In the genomic region with DNA sequence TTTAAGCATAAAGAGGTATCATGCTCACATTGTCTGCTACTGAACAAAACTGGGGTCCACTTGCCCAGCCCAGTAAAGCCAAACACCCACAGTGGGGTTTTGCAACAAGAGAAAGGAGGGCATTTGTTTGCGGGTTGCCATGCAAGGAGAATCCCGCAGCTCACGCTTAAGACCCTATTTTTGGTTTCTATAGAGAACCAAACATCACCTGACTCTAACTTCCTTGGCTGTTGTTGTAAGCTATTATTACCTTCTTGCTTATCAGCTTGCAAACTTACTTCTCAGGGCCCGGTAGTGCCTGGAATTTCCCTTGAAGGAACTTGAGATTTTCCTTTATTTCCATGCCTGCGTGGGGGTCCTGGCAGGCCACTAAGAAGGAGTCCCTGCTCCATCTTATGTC, we compare ENCODE assay signal across 19 cellular contexts. TPM values are rescaled to one million over a fixed set of nuclear protein-coding genes. Genes with fewer than 3 reads are reported as not detected.
DNase-seq lines count a peak whose midpoint lies in the region; ATAC-seq and TF ChIP-seq lines count a peak whose summit lies in the region.
"Had no signal": no experiment of that assay in that cellular context is flagged by ENCODE, and none has a peak within 500 bp of the region (broad histone marks: within the 10 kb centered on the region; RNA-seq: fewer than 3 reads in every experiment).

No MANE protein-coding gene starts in this region.

- no peaks in the 10 kb centered on the region for H3K27me3 Mint-ChIP-seq in nephron (ENCODE audit: low read depth)

- H3K9me3 ChIP-seq in heart right ventricle: peaks cover 0 to under 1% (median 0%) of the 10 kb centered on the region in 11 donors
- no peaks in the 10 kb centered on the region for H3K9me3 ChIP-seq in vagina
- H3K9me3 ChIP-seq: colonic mucosa, upper lobe of right lung had no signal

- TF ChIP-seq CTCF in heart right ventricle (IDR thresholded peaks at IDR 0.05) (no peak), nephron (IDR thresholded peaks at IDR 0.05; ENCODE audit: unreplicated experiment in 3 of 3) (no peak), vagina (IDR thresholded peaks at IDR 0.05) (no peak)

- H3K36me3 ChIP-seq in heart right ventricle: no peaks in the 10 kb centered on the region
- H3K36me3 ChIP-seq in vagina: no peaks in the 10 kb centered on the region
- H3K36me3 ChIP-seq: colonic mucosa, upper lobe of right lung had no signal

- H3K27ac ChIP-seq in heart right ventricle (peak overlapping the region in 9 of 10 donors; percentile 9 to 89 (median 76)), caudate nucleus (ENCODE audit: low read depth, low read length) (peak overlapping the region; percentile 27), vagina (peak overlapping the region; percentile 59)
- H3K27ac ChIP-seq: colonic mucosa had no signal

- H3K9me3 Mint-ChIP-seq in nephron: peaks cover 2% of the 10 kb centered on the region

- intact Hi-C loops in heart right ventricle (cut with DNase I) (no loop called here), Right ventricle myocardium superior (cut with DNase I) (no loop called here), vagina (cut with DNase I) (no loop called here), left colon (cut with DNase I, micrococcal nuclease) (no loop called here)

- H3K4me1 Mint-ChIP-seq in nephron: peaks cover 75% of the 10 kb centered on the region

- no peaks in the 10 kb centered on the region for H3K36me3 Mint-ChIP-seq in nephron (ENCODE audit: low read depth)

- H3K4me3 Mint-ChIP-seq in nephron: no peak overlapping the region

- WGBS in heart right ventricle, 2 donors: 33 to 37% methylated on average over 5 of the region's 5 CpGs

- peak overlapping the region in 1 of 10 donors; percentile 6 for H3K4me3 ChIP-seq in heart right ventricle
- H3K4me3 ChIP-seq in vagina: no peak overlapping the region
- H3K4me3 ChIP-seq: colonic mucosa, upper lobe of right lung had no signal

- DNase-seq in heart right ventricle (no peak), Right ventricle myocardium superior (no peak), caudate nucleus (lab: John Stamatoyannopoulos, UW) (no peak), vagina (ENCODE audit: extremely low spot score in 2 of 2) (no peak), cerebellar cortex (ENCODE audit: low spot score) (no peak), islet precursor cell (no peak), left colon (no peak)
- DNase-seq: ACHN; activated CD4-positive, alpha-beta T cell treated with anti-CD3 and anti-CD28 coated beads for 1 hour; activated gamma-delta T cell treated with Interleukin-2 at 50 U/mL for 16 hours; aorta; colonic mucosa; NCI-H187 treated with DMSO at 0.1 percent for 48 hours; NCI-H446 treated with DMSO at 0.1 percent for 48 hours; small intestine; upper lobe of right lung had no signal

- ATAC-seq in heart right ventricle (no peak), Right ventricle myocardium superior (ENCODE audit: poor library complexity) (no peak), left colon (no peak)
- ATAC-seq: upper lobe of right lung had no signal

- peaks cover 18 to 76% (median 65%) of the 10 kb centered on the region in 9 donors for H3K4me1 ChIP-seq in heart right ventricle
- H3K4me1 ChIP-seq in vagina: peaks cover 37% of the 10 kb centered on the region

- H3K27me3 ChIP-seq in heart right ventricle: no peaks in the 10 kb centered on the region
- H3K27me3 ChIP-seq in vagina: no peaks in the 10 kb centered on the region
- H3K27me3 ChIP-seq: colonic mucosa, upper lobe of right lung had no signal

- no peak for TF ChIP-seq POLR2A in vagina (IDR thresholded peaks at IDR 0.05)

- H3K27ac Mint-ChIP-seq in nephron: peak overlapping the region; percentile 83 to 97 (median 90)

RNA-seq across cellular contexts. Expression of a gene that starts 20.7 kb away (rescaled TPM):
- total RNA-seq in heart right ventricle (100 to 1,000 TPM in 1 of 10 donors, 10 to 100 TPM in 7, 1 to 10 TPM in 2; 8.0 to 102 (median 13.2) TPM), Right ventricle myocardium superior (5.9 TPM), vagina (6.1 TPM), left colon (10 to 100 TPM in 1 of 2 donors, 1 to 10 TPM in 1; 5.0 to 10.3 TPM)
- 1 to 10 TPM; 4.7 to 7.9 TPM for polyA plus RNA-seq in heart right ventricle

RNA-seq across cellular contexts. Expression of a gene that starts 29.4 kb away (rescaled TPM):
- under 1 TPM in 1 of 10 donors, not detected in 9; 0.21 TPM for total RNA-seq in heart right ventricle
- not detected for polyA plus RNA-seq in heart right ventricle
- not detected for total RNA-seq in Right ventricle myocardium superior
- not detected for total RNA-seq in vagina
- total RNA-seq in left colon: not detected
- total RNA-seq: colonic mucosa, epithelial cell of proximal tubule, omental fat pad, upper lobe of right lung had no signal
- polyA plus RNA-seq: aorta, small intestine had no signal

RNA-seq across cellular contexts. Expression of a gene that starts 44.0 kb away (rescaled TPM):
- total RNA-seq in heart right ventricle (10 to 100 TPM; 18.8 to 50.1 (median 30.1) TPM), Right ventricle myocardium superior (28.1 TPM), vagina (7.4 TPM), left colon (1 to 10 TPM; 6.1 to 6.8 TPM)
- polyA plus RNA-seq in heart right ventricle: 10 to 100 TPM in 1 of 2 donors, 1 to 10 TPM in 1; 5.1 to 20.8 TPM

RNA-seq across cellular contexts. Expression of a gene that starts 46.6 kb away (rescaled TPM):
- total RNA-seq in heart right ventricle (10 to 100 TPM in 3 of 10 donors, 1 to 10 TPM in 7; 2.1 to 24.4 (median 6.5) TPM), Right ventricle myocardium superior (4.3 TPM), vagina (2.9 TPM), left colon (1 to 10 TPM; 4.3 to 7.1 TPM)
- polyA plus RNA-seq in heart right ventricle: 1 to 10 TPM; 1.8 to 4.6 TPM
